ENCODE assay signal across 9 cellular contexts in genomic region chr19:37691881-37692504, GRCh38. TPM values are rescaled to one million over a fixed set of nuclear protein-coding genes. Genes with fewer than 3 reads are reported as not detected.
A peak's percentile ranks its signal among the peaks of the same experiment; 100 is the strongest.
DNase-seq lines count a peak whose midpoint lies in the region; ATAC-seq and FAIRE-seq lines count a peak whose summit lies in the region.
"Had no signal": no experiment of that assay in that cellular context is flagged by ENCODE, and none has a peak within 500 bp of the region (broad histone marks: within the 10 kb centered on the region; RNA-seq: fewer than 3 reads in every experiment).

No MANE protein-coding gene starts in this region.

- no peak for ATAC-seq in HG03460 (IDR thresholded peaks at IDR 0.05; ENCODE audit: unreplicated experiment)

- H3K56ac ChIP-seq in mesendoderm (ENCODE audit: low read length), result peak overlapping the region; percentile 84

- H2BK5ac ChIP-seq in mesendoderm (ENCODE audit: low read length), result no peak overlapping the region

- no peak overlapping the region for H2BK120ac ChIP-seq in mesendoderm (ENCODE audit: low read depth, low read length)

- no peaks in the 10 kb centered on the region for H3K4me1 ChIP-seq in mesendoderm (ENCODE audit: control insufficient read depth, low read depth, low read length)

- no peak overlapping the region for H3K18ac ChIP-seq in mesendoderm (ENCODE audit: low read length)

- no peak overlapping the region for H3K23ac ChIP-seq in mesendoderm (ENCODE audit: low read length)

- no peak overlapping the region for H2BK15ac ChIP-seq in mesendoderm (replicated peaks; ENCODE audit: low read depth)

- no peak overlapping the region for H3K4ac ChIP-seq in mesendoderm (ENCODE audit: low read depth, low read length)

- H3K79me2 ChIP-seq in mesendoderm (ENCODE audit: control insufficient read depth, insufficient read depth, low read length), result no peaks in the 10 kb centered on the region

- no peaks in the 10 kb centered on the region for H3K79me1 ChIP-seq in mesendoderm (ENCODE audit: low read length)

- H3K4me2 ChIP-seq in mesendoderm (ENCODE audit: low read length), result peak overlapping the region; percentile 43

- FAIRE-seq in endometrium (lab: Jason Lieb, UNC), result peak; percentile 23
- FAIRE-seq: colon had no signal

- no peak overlapping the region for H4K8ac ChIP-seq in mesendoderm (ENCODE audit: low read depth, low read length)

- no peak overlapping the region for H4K5ac ChIP-seq in mesendoderm (ENCODE audit: low read length)

- in situ Hi-C loops in G401 (cut with HindIII; ENCODE audit: low sequenced_read_pairs), result no loop called here

- peak overlapping the region; percentile 60 for H3K4me3 ChIP-seq in mesendoderm (ENCODE audit: low read length)

- H3K9ac ChIP-seq in mesendoderm (ENCODE audit: low read length), result peak overlapping the region; percentile 60

- DNase-seq in G401 (ENCODE audit: low spot score) (peak; percentile 89), NCI-H345 (lab: John Stamatoyannopoulos, UW) (peak; percentile 59), mesendoderm (peak; percentile 88), NCI-H2107 treated with DMSO at 0.1 percent for 48 hours (lab: John Stamatoyannopoulos, UW; ENCODE audit: unreplicated experiment) (no peak)
- peak; percentile 86 for DNase-seq in activated CD8-positive, alpha-beta memory T cell treated with anti-CD3 and anti-CD28 coated beads, Interleukin-2, amount 50 U/mL, for 48 hours
- DNase-seq in stimulated activated CD4-positive, alpha-beta T cell treated with anti-CD3 and anti-CD28 coated beads, TNF-alpha, amount 100 ng/mL, for 4 hours (ENCODE audit: low read depth in 3 of 3), result peak; percentile 52 to 75 (median 61)

- no peaks in the 10 kb centered on the region for H3K27me3 ChIP-seq in mesendoderm (ENCODE audit: insufficient read depth, low read length, poor library complexity)

- no peaks in the 10 kb centered on the region for H3K36me3 ChIP-seq in mesendoderm (ENCODE audit: control insufficient read depth, insufficient read depth, low read length)

- no peak overlapping the region for H3K27ac ChIP-seq in mesendoderm (ENCODE audit: low read depth, low read length)

- WGBS in mesendoderm (ENCODE audit: extremely low coverage, insufficient coverage, low lambda C conversion rate), result no CpG with 5 or more reads among the region's 48 CpGs

- H2AK5ac ChIP-seq in mesendoderm (ENCODE audit: low read length), result no peak overlapping the region

RNA-seq across cellular contexts. Expression of gene ZNF607, which starts 27.6 kb away (rescaled TPM):
- total RNA-seq in G401 (2014; rRNA removed; shearing (Covaris generic)), result 7.3 and 15.9 TPM in 2 replicates
- polyA plus RNA-seq in mesendoderm (2013, experiment 1 of 2), result 5.6 TPM
- polyA plus RNA-seq in mesendoderm (2013, experiment 2 of 2), result 5.6 TPM

RNA-seq across cellular contexts. Expression of gene ZFP30, which starts 36.7 kb away (rescaled TPM):
- 13.6 and 42.7 TPM in 2 replicates for total RNA-seq in G401 (2014; rRNA removed; shearing (Covaris generic))
- 1.6 TPM for polyA plus RNA-seq in mesendoderm (2013, experiment 1 of 2)
- polyA plus RNA-seq in mesendoderm (2013, experiment 2 of 2), result 1.7 TPM
